ENCODE assay signal across 12 cellular contexts in the genomic region with DNA sequence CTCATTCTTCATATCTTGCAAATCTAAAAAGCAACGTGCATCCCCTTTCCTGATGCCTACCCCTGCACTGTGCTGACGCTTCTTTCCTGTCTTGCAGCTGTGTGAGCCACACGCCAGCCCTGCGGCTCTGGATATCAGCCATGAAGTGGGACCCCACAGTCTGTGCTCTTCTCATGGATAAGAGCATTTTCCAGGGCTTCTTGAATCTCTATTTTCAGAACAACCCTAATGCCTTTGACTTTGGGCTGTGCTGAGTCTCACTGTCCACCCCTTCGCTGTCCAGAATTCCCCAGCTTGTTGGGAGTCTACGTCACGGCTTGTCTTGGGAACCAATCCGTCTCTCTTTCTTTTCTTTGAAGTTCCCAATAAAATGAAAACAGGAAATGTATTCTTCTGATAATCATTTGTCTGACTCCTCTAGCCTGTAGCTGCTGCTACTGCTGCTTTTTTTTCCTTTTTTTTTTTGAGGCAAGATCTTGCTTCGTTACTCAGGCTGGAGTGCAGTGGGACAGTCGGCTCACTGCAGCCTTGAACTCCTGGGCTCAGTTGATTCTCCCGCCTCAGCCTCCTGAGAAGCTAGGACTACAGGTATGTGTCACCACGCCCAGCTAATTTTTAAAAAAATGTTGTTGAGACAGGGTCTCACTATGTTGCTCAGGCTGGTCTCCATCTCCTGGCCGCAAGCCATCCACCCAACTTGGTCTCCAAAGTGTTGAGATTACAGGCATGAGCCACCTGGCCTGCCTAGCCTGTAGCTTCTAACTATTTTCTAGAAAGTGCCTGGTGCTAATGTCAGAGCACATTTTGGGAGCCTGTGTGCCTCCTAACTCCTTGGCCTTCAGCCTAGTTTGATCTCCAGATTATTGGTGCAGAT. TPM values are rescaled to one million over a fixed set of nuclear protein-coding genes. Genes with fewer than 3 reads are reported as not detected.
DNase-seq lines count a peak whose midpoint lies in the region; ATAC-seq, FAIRE-seq and TF ChIP-seq lines count a peak whose summit lies in the region.
"Had no signal": no experiment of that assay in that cellular context is flagged by ENCODE, and none has a peak within 500 bp of the region (broad histone marks: within the 10 kb centered on the region; RNA-seq: fewer than 3 reads in every experiment).

No MANE protein-coding gene starts in this region.

- H3K4me1 ChIP-seq in liver (ENCODE audit: control insufficient read depth in 4 of 4, insufficient read depth in 4 of 4, low read length in 3 of 4) (peaks cover 0 to 6% (median 3%) of the 10 kb centered on the region in 4 donors), HepG2 (ENCODE audit: insufficient read depth, low read length) (peaks cover 39% of the 10 kb centered on the region), neuronal stem cell (ENCODE audit: control insufficient read depth in 2 of 2, insufficient read depth in 1 of 2, low read depth in 1 of 2, low read length in 2 of 2) (peaks cover 3 to 14% of the 10 kb centered on the region in 2 donors), GM23338 (ENCODE audit: insufficient read depth) (no peaks in the 10 kb centered on the region)

- H3K4me3 Mint-ChIP-seq in GM23338 = no peak overlapping the region
- no peak overlapping the region for H3K4me3 Mint-ChIP-seq in T-helper 2 cell treated with Interferon-gamma antibody and Interleukin-4, amounts not matched to agents 5 μg/mL and 100 μg/mL, for 36 hours

- peaks cover 24% of the 10 kb centered on the region for H3K9me3 Mint-ChIP-seq in GM23338
- peaks cover 8% of the 10 kb centered on the region for H3K9me3 Mint-ChIP-seq in T-helper 2 cell treated with Interferon-gamma antibody and Interleukin-4, amounts not matched to agents 5 μg/mL and 100 μg/mL, for 36 hours

- TF ChIP-seq CTCF in liver (IDR thresholded peaks at IDR 0.05; ENCODE audit: low read depth, low read length, missing input control) (no peak), HepG2 (CRISPR knock-in tag; IDR thresholded peaks at IDR 0.05) (no peak), fibroblast of pulmonary artery (IDR thresholded peaks at IDR 0.05; ENCODE audit: low read length, missing control alignments) (no peak), GM23338 (conservative IDR thresholded peaks at IDR 0.05; ENCODE audit: low read depth in 2 of 2) (no peak)

- H2BK12ac ChIP-seq in neuronal stem cell (ENCODE audit: low read length) = no peak overlapping the region

- no peak for DNase-seq in HepG2 (ENCODE audit: low spot score)
- DNase-seq in fibroblast of pulmonary artery (ENCODE audit: low read depth) = peak; percentile 97
- DNase-seq in neuronal stem cell (ENCODE audit: low spot score) = no peak
- DNase-seq in GM23338 (ENCODE audit: low spot score) = no peak
- no peak for DNase-seq in NCI-H1417 (lab: John Stamatoyannopoulos, UW)
- DNase-seq in T-helper 2 cell treated with Interferon-gamma antibody and Interleukin-4, amounts not matched to agents 5 μg/mL and 100 μg/mL, for 36 hours (ENCODE audit: low spot score) = no peak
- DNase-seq: activated CD8-positive, alpha-beta memory T cell treated with anti-CD3 and anti-CD28 coated beads for 24 hours; NCI-H2171; nucleus accumbens had no signal

- WGBS in liver = 73% methylated on average over 13 of the region's 13 CpGs
- 63% methylated on average over 13 of the region's 13 CpGs for WGBS in HepG2 (ENCODE audit: low lambda C conversion rate)
- no CpG with 5 or more reads among the region's 13 CpGs for WGBS in neuronal stem cell (ENCODE audit: extremely low coverage in 2 of 2, insufficient read length in 2 of 2, insufficient replicate concordance in 1 of 2), 2 donors

- H3K79me2 ChIP-seq in HepG2 (ENCODE audit: insufficient read depth, low read length) (no peaks in the 10 kb centered on the region), GM23338 (replicated peaks; ENCODE audit: insufficient read depth) (no peaks in the 10 kb centered on the region)

- H3K36me3 Mint-ChIP-seq in GM23338 (ENCODE audit: low read depth) = peaks cover 38% of the 10 kb centered on the region
- H3K36me3 Mint-ChIP-seq in T-helper 2 cell treated with Interferon-gamma antibody and Interleukin-4, amounts not matched to agents 5 μg/mL and 100 μg/mL, for 36 hours (ENCODE audit: low read depth) = no peaks in the 10 kb centered on the region

- H3K27ac ChIP-seq in liver (ENCODE audit: low read depth in 1 of 2, low read length in 2 of 2) = peak overlapping the region; percentile 70 to 75
- H3K27ac ChIP-seq in HepG2 (ENCODE audit: extremely low read length, insufficient read depth, low read length) = no peak overlapping the region
- H3K27ac ChIP-seq in neuronal stem cell (replicated peaks; ENCODE audit: low read length) = no peak overlapping the region
- no peak overlapping the region for H3K27ac ChIP-seq in GM23338 (ENCODE audit: low read depth)

- H3K4me2 ChIP-seq in HepG2 (ENCODE audit: low read depth, low read length) (no peak overlapping the region), neuronal stem cell (ENCODE audit: insufficient read depth, low read length, poor library complexity, severe bottlenecking) (no peak overlapping the region), GM23338 (no peak overlapping the region)

- peaks cover 2% of the 10 kb centered on the region; the same call in 1 of the 2 replicates for H3K9me2 ChIP-seq in GM23338 (ENCODE audit: insufficient read depth)

- no peak overlapping the region for H2BK15ac ChIP-seq in neuronal stem cell (ENCODE audit: low read length)

- no peak overlapping the region for H2BK5ac ChIP-seq in neuronal stem cell (ENCODE audit: low read length)

- H2AFZ ChIP-seq in HepG2 (ENCODE audit: low read length) (no peak overlapping the region), neuronal stem cell (ENCODE audit: low read length) (peak overlapping the region; percentile 57), GM23338 (no peak overlapping the region)

- H3K27ac Mint-ChIP-seq in GM23338 = no peak overlapping the region
- no peak overlapping the region for H3K27ac Mint-ChIP-seq in T-helper 2 cell treated with Interferon-gamma antibody and Interleukin-4, amounts not matched to agents 5 μg/mL and 100 μg/mL, for 36 hours

- no peak overlapping the region for H3K9ac ChIP-seq in liver (ENCODE audit: low read depth in 1 of 2, low read length in 2 of 2)
- no peak overlapping the region for H3K9ac ChIP-seq in HepG2 (ENCODE audit: insufficient read depth, low read depth, low read length)
- H3K9ac ChIP-seq in neuronal stem cell (ENCODE audit: low read depth, low read length, poor library complexity) = no peak overlapping the region

- TF ChIP-seq EP300 in HepG2 (IDR thresholded peaks at IDR 0.05; ENCODE audit: low read depth in 2 of 2, low read length in 2 of 2) (no peak), HepG2 (CRISPR knock-in tag; IDR thresholded peaks at IDR 0.05; ENCODE audit: borderline replicate concordance) (no peak)

- H3K4me1 Mint-ChIP-seq in GM23338 = peaks cover 7% of the 10 kb centered on the region
- H3K4me1 Mint-ChIP-seq in T-helper 2 cell treated with Interferon-gamma antibody and Interleukin-4, amounts not matched to agents 5 μg/mL and 100 μg/mL, for 36 hours (ENCODE audit: low read depth) = peaks cover 27% of the 10 kb centered on the region

- POLR2A ChIA-PET in HepG2 (lab: Yijun Ruan, JAX) = no interaction called here

- no peak overlapping the region for H2BK120ac ChIP-seq in neuronal stem cell (ENCODE audit: low read depth, low read length)

- no peak for ATAC-seq in HepG2
- no peak for ATAC-seq in GM23338
- ATAC-seq in HG03175 (IDR thresholded peaks at IDR 0.05; ENCODE audit: unreplicated experiment) = no peak

- in situ Hi-C loops in HepG2 (cut with HindIII; ENCODE audit: extremely low pct_ligation_motif_present, low pct_unique_long_range_greater_than_20kb) = no loop called here

- H3F3A ChIP-seq in GM23338 (replicated peaks; ENCODE audit: low read depth) = no peaks in the 10 kb centered on the region

- no peak overlapping the region for H3K4ac ChIP-seq in neuronal stem cell (ENCODE audit: low read length)

- CTCF ChIA-PET in HepG2 (lab: Yijun Ruan, JAX; ENCODE audit: low intra/inter-chr PET ratio, low total read pairs) = no interaction called here

- no peak for FAIRE-seq in HepG2 (lab: Jason Lieb, UNC)

- intact Hi-C loops in HepG2 (cut with micrococcal nuclease; ENCODE audit: unreplicated experiment) = no loop called here

- no peaks in the 10 kb centered on the region for H3K27me3 ChIP-seq in liver (ENCODE audit: control insufficient read depth in 4 of 4, insufficient read depth in 4 of 4, low read length in 3 of 4)
- peaks cover 5 to 34% of the 10 kb centered on the region in 2 experiments for H3K27me3 ChIP-seq in HepG2 (ENCODE audit: control insufficient read depth in 1 of 2, insufficient read depth in 2 of 2, low read length in 2 of 2)
- H3K27me3 ChIP-seq in neuronal stem cell (ENCODE audit: control insufficient read depth in 3 of 3, insufficient read depth in 3 of 3, low read depth in 1 of 3, low read length in 3 of 3) = no peaks in the 10 kb centered on the region
- no peaks in the 10 kb centered on the region for H3K27me3 ChIP-seq in GM23338 (ENCODE audit: insufficient read depth)
- H3K27me3 ChIP-seq: body of pancreas had no signal

- no peak overlapping the region for H2AK5ac ChIP-seq in neuronal stem cell (ENCODE audit: low read depth, low read length)

- no peak overlapping the region for H4K8ac ChIP-seq in neuronal stem cell (ENCODE audit: low read depth, low read length)

- no peak overlapping the region for H3K14ac ChIP-seq in neuronal stem cell (ENCODE audit: low read length)

- H3K18ac ChIP-seq in neuronal stem cell (ENCODE audit: low read length) = no peak overlapping the region

- H3K4me3 ChIP-seq in liver (ENCODE audit: low read depth in 1 of 3, low read length in 3 of 3) = no peak overlapping the region
- no peak overlapping the region for H3K4me3 ChIP-seq in HepG2 (replicated peaks in 1 of 3; ENCODE audit: insufficient read depth in 1 of 3, low read depth in 2 of 3, low read length in 3 of 3)
- H3K4me3 ChIP-seq in fibroblast of pulmonary artery (replicated peaks; ENCODE audit: low read depth, low read length) = peak overlapping the region; percentile 49
- H3K4me3 ChIP-seq in neuronal stem cell (ENCODE audit: low read length in 2 of 2) = no peak overlapping the region
- H3K4me3 ChIP-seq in GM23338 = no peak overlapping the region
- H3K4me3 ChIP-seq: body of pancreas had no signal

- no peak overlapping the region for H3K23ac ChIP-seq in neuronal stem cell (ENCODE audit: low read depth, low read length, poor library complexity)

- H3K36me3 ChIP-seq in liver (ENCODE audit: control insufficient read depth in 4 of 4, insufficient read depth in 3 of 4, low read depth in 1 of 4, low read length in 3 of 4) = no peaks in the 10 kb centered on the region
- no peaks in the 10 kb centered on the region for H3K36me3 ChIP-seq in HepG2 (replicated peaks in 1 of 2; ENCODE audit: control insufficient read depth in 1 of 2, insufficient read depth in 2 of 2, low read length in 2 of 2)
- H3K36me3 ChIP-seq in neuronal stem cell (replicated peaks in 1 of 2; ENCODE audit: control insufficient read depth in 2 of 2, insufficient read depth in 2 of 2, low read length in 2 of 2) = no peaks in the 10 kb centered on the region
- peaks cover 6% of the 10 kb centered on the region; the same call in 1 of the 2 replicates for H3K36me3 ChIP-seq in GM23338 (ENCODE audit: insufficient read depth)

- TF ChIP-seq POLR2A in HepG2 (IDR thresholded peaks at IDR 0.05; ENCODE audit: insufficient read depth in 1 of 2, low read depth in 2 of 2, low read length in 2 of 2) = no peak

- TF ChIP-seq RAD21 in liver (IDR thresholded peaks at IDR 0.05) = no peak
- TF ChIP-seq RAD21 in HepG2 (CRISPR knock-in tag; IDR thresholded peaks at IDR 0.05) = no peak

- peaks cover 8% of the 10 kb centered on the region for H3K27me3 Mint-ChIP-seq in GM23338 (ENCODE audit: insufficient read depth, low read depth, poor library complexity)
- peaks cover 2% of the 10 kb centered on the region for H3K27me3 Mint-ChIP-seq in T-helper 2 cell treated with Interferon-gamma antibody and Interleukin-4, amounts not matched to agents 5 μg/mL and 100 μg/mL, for 36 hours (ENCODE audit: low read depth)

- H4K91ac ChIP-seq in neuronal stem cell (ENCODE audit: low read depth, low read length, poor library complexity) = no peak overlapping the region

- no peaks in the 10 kb centered on the region for H4K20me1 ChIP-seq in HepG2 (ENCODE audit: insufficient read depth, low read length)
- H4K20me1 ChIP-seq in GM23338 (replicated peaks; ENCODE audit: insufficient read depth) = no peaks in the 10 kb centered on the region

- H3K79me1 ChIP-seq in neuronal stem cell (ENCODE audit: low read depth, low read length) = no peaks in the 10 kb centered on the region

- H3K9me3 ChIP-seq in liver (ENCODE audit: control insufficient read depth in 4 of 4, low read length in 3 of 4) (no peaks in the 10 kb centered on the region), HepG2 (ENCODE audit: low read length) (no peaks in the 10 kb centered on the region), neuronal stem cell (replicated peaks in 1 of 2; ENCODE audit: control insufficient read depth in 2 of 2, insufficient read depth in 1 of 2, low read depth in 1 of 2, low read length in 2 of 2) (peaks cover 0 to 5% of the 10 kb centered on the region in 2 donors)
- H3K9me3 ChIP-seq: body of pancreas had no signal

- BruUV-seq in HepG2 (replicated peaks; lab: Mats Ljungman, UMichigan) = no TSS peak

RNA-seq across cellular contexts. Expression of a gene that starts 30.3 kb away (rescaled TPM):
- total RNA-seq in liver (1 to 10 TPM; 1.0 to 4.6 TPM), HepG2 (2016; rRNA removed; fragmentation: Illumina TruSeq; extraction: Trizol) (2.1 and 3.4 TPM in 2 replicates)
- polyA plus RNA-seq in liver (1 to 10 TPM; 1.6 to 1.8 TPM), HepG2 (2011; rRNA removed) (5.8 and 7.9 TPM in 2 replicates), GM23338 (2016; fragmentation: Nextera tagmentation; extraction: Ambion mirVana) (49.8 and 51.3 TPM in 2 replicates)
- total RNA-seq in HepG2 (2016; cell fraction: cytosol; rRNA removed; fragmentation: Illumina TruSeq; extraction: Trizol; ENCODE audit: low read depth) = 0.61 and 0.97 TPM in 2 replicates
- 1.9 and 2.5 TPM in 2 replicates for total RNA-seq in HepG2 (2016; cell fraction: insoluble cytoplasmic fraction; rRNA removed; fragmentation: Illumina TruSeq; extraction: Trizol)
- total RNA-seq in HepG2 (2016; cell fraction: membrane; rRNA removed; fragmentation: Illumina TruSeq; extraction: Trizol) = 1.3 and 2.6 TPM in 2 replicates
- 2.4 and 3.2 TPM in 2 replicates for total RNA-seq in HepG2 (2016; cell fraction: nucleus; rRNA removed; fragmentation: Illumina TruSeq; extraction: Trizol)
- polyA plus RNA-seq in HepG2 (2011; cell fraction: cytosol; rRNA removed) = 5.4 TPM in 2 replicates
- 3.2 and 4.7 TPM in 2 replicates for polyA plus RNA-seq in HepG2 (2011; cell fraction: nucleus; rRNA removed)
- 2.1 and 4.2 TPM in 2 replicates for polyA plus RNA-seq in HepG2 (2012)
- 1.1 and 1.5 TPM in 2 replicates for polyA plus RNA-seq in HepG2 (2016; cell fraction: cytosol; fragmentation: Illumina TruSeq; extraction: Trizol; ENCODE audit: low read depth)
- polyA plus RNA-seq in HepG2 (2016; cell fraction: insoluble cytoplasmic fraction; fragmentation: Illumina TruSeq; extraction: Trizol; ENCODE audit: low read depth) = 1.4 and 1.8 TPM in 2 replicates
- polyA plus RNA-seq in HepG2 (2016; cell fraction: membrane; fragmentation: Illumina TruSeq; extraction: Trizol; ENCODE audit: low read depth) = 1.1 and 1.6 TPM in 2 replicates
- 1.4 and 2.0 TPM in 2 replicates for polyA plus RNA-seq in HepG2 (2016; cell fraction: nucleus; fragmentation: Illumina TruSeq; extraction: Trizol; ENCODE audit: insufficient read depth, low read depth)
- 4.8 and 5.9 TPM in 2 replicates for polyA minus RNA-seq in HepG2 (2011; rRNA and poly(A)+ RNA removed; ENCODE audit: low replicate concordance)
- polyA minus RNA-seq in HepG2 (2011; cell fraction: cytosol; rRNA and poly(A)+ RNA removed) = 0.99 and 3.0 TPM in 2 replicates
- polyA minus RNA-seq in HepG2 (2011; cell fraction: nucleus; rRNA and poly(A)+ RNA removed) = 5.6 and 8.6 TPM in 2 replicates
- 6.1 TPM for polyA plus RNA-seq in neuronal stem cell (2013, experiment 1 of 2)
- polyA plus RNA-seq in neuronal stem cell (2013, experiment 2 of 2) = 5.6 TPM
- total RNA-seq in GM23338 (2014; rRNA removed; shearing (Covaris generic)) = 30.7 and 39.3 TPM in 2 replicates

RNA-seq across cellular contexts. Expression of a gene that starts 39.0 kb away (rescaled TPM):
- total RNA-seq in liver (1 to 10 TPM; 7.7 to 7.9 TPM), HepG2 (2016; rRNA removed; fragmentation: Illumina TruSeq; extraction: Trizol) (0.58 and 1.00 TPM in 2 replicates)
- polyA plus RNA-seq in liver (1 to 10 TPM; 3.5 to 4.2 TPM), HepG2 (2011; rRNA removed) (2.8 and 3.0 TPM in 2 replicates), GM23338 (2016; fragmentation: Nextera tagmentation; extraction: Ambion mirVana) (6.4 and 6.9 TPM in 2 replicates)
- total RNA-seq in HepG2 (2016; cell fraction: cytosol; rRNA removed; fragmentation: Illumina TruSeq; extraction: Trizol; ENCODE audit: low read depth) = 0.09 and 0.10 TPM in 2 replicates
- 0.55 and 1.0 TPM in 2 replicates for total RNA-seq in HepG2 (2016; cell fraction: insoluble cytoplasmic fraction; rRNA removed; fragmentation: Illumina TruSeq; extraction: Trizol)
- total RNA-seq in HepG2 (2016; cell fraction: membrane; rRNA removed; fragmentation: Illumina TruSeq; extraction: Trizol) = 0.38 and 0.53 TPM in 2 replicates
- total RNA-seq in HepG2 (2016; cell fraction: nucleus; rRNA removed; fragmentation: Illumina TruSeq; extraction: Trizol) = 1.4 and 2.2 TPM in 2 replicates
- 2.7 and 3.0 TPM in 2 replicates for polyA plus RNA-seq in HepG2 (2011; cell fraction: cytosol; rRNA removed)
- 4.0 and 5.2 TPM in 2 replicates for polyA plus RNA-seq in HepG2 (2011; cell fraction: nucleus; rRNA removed)
- 1.5 and 2.5 TPM in 2 replicates for polyA plus RNA-seq in HepG2 (2012)
- polyA plus RNA-seq in HepG2 (2016; cell fraction: cytosol; fragmentation: Illumina TruSeq; extraction: Trizol; ENCODE audit: low read depth) = 0.14 and 0.15 TPM in 2 replicates
- polyA plus RNA-seq in HepG2 (2016; cell fraction: insoluble cytoplasmic fraction; fragmentation: Illumina TruSeq; extraction: Trizol; ENCODE audit: low read depth) = 0.71 and 1.0 TPM in 2 replicates
- polyA plus RNA-seq in HepG2 (2016; cell fraction: membrane; fragmentation: Illumina TruSeq; extraction: Trizol; ENCODE audit: low read depth) = 0.26 and 0.37 TPM in 2 replicates
- 3.0 and 3.4 TPM in 2 replicates for polyA plus RNA-seq in HepG2 (2016; cell fraction: nucleus; fragmentation: Illumina TruSeq; extraction: Trizol; ENCODE audit: insufficient read depth, low read depth)
- 12.8 and 29.6 TPM in 2 replicates for polyA minus RNA-seq in HepG2 (2011; rRNA and poly(A)+ RNA removed; ENCODE audit: low replicate concordance)
- polyA minus RNA-seq in HepG2 (2011; cell fraction: cytosol; rRNA and poly(A)+ RNA removed) = 3.2 and 4.6 TPM in 2 replicates
- 9.7 and 10.7 TPM in 2 replicates for polyA minus RNA-seq in HepG2 (2011; cell fraction: nucleus; rRNA and poly(A)+ RNA removed)
- polyA plus RNA-seq in neuronal stem cell (2013, experiment 1 of 2) = 2.3 TPM
- 2.1 TPM for polyA plus RNA-seq in neuronal stem cell (2013, experiment 2 of 2)
- 15.2 and 15.9 TPM in 2 replicates for total RNA-seq in GM23338 (2014; rRNA removed; shearing (Covaris generic))

RNA-seq across cellular contexts. Expression of a gene that starts 44.6 kb away (rescaled TPM):
- total RNA-seq in liver (100 to 1,000 TPM; 137 to 156 TPM), HepG2 (2016; rRNA removed; fragmentation: Illumina TruSeq; extraction: Trizol) (300 and 418 TPM in 2 replicates)
- polyA plus RNA-seq in liver (100 to 1,000 TPM; 266 to 349 TPM), HepG2 (2011; rRNA removed) (152 and 228 TPM in 2 replicates), GM23338 (2016; fragmentation: Nextera tagmentation; extraction: Ambion mirVana) (182 and 204 TPM in 2 replicates)
- 151 and 179 TPM in 2 replicates for total RNA-seq in HepG2 (2016; cell fraction: cytosol; rRNA removed; fragmentation: Illumina TruSeq; extraction: Trizol; ENCODE audit: low read depth)
- total RNA-seq in HepG2 (2016; cell fraction: insoluble cytoplasmic fraction; rRNA removed; fragmentation: Illumina TruSeq; extraction: Trizol) = 301 and 437 TPM in 2 replicates
- 192 and 211 TPM in 2 replicates for total RNA-seq in HepG2 (2016; cell fraction: membrane; rRNA removed; fragmentation: Illumina TruSeq; extraction: Trizol)
- 110 and 113 TPM in 2 replicates for total RNA-seq in HepG2 (2016; cell fraction: nucleus; rRNA removed; fragmentation: Illumina TruSeq; extraction: Trizol)
- polyA plus RNA-seq in HepG2 (2011; cell fraction: cytosol; rRNA removed) = 147 and 153 TPM in 2 replicates
- polyA plus RNA-seq in HepG2 (2011; cell fraction: nucleus; rRNA removed) = 37.4 and 37.5 TPM in 2 replicates
- polyA plus RNA-seq in HepG2 (2012) = 165 and 247 TPM in 2 replicates
- polyA plus RNA-seq in HepG2 (2016; cell fraction: cytosol; fragmentation: Illumina TruSeq; extraction: Trizol; ENCODE audit: low read depth) = 177 and 202 TPM in 2 replicates
- polyA plus RNA-seq in HepG2 (2016; cell fraction: insoluble cytoplasmic fraction; fragmentation: Illumina TruSeq; extraction: Trizol; ENCODE audit: low read depth) = 365 and 402 TPM in 2 replicates
- polyA plus RNA-seq in HepG2 (2016; cell fraction: membrane; fragmentation: Illumina TruSeq; extraction: Trizol; ENCODE audit: low read depth) = 152 and 182 TPM in 2 replicates
- 148 and 165 TPM in 2 replicates for polyA plus RNA-seq in HepG2 (2016; cell fraction: nucleus; fragmentation: Illumina TruSeq; extraction: Trizol; ENCODE audit: insufficient read depth, low read depth)
- polyA minus RNA-seq in HepG2 (2011; rRNA and poly(A)+ RNA removed; ENCODE audit: low replicate concordance) = 30.9 and 42.9 TPM in 2 replicates
- polyA minus RNA-seq in HepG2 (2011; cell fraction: cytosol; rRNA and poly(A)+ RNA removed) = 56.1 and 62.9 TPM in 2 replicates
- 58.7 and 65.3 TPM in 2 replicates for polyA minus RNA-seq in HepG2 (2011; cell fraction: nucleus; rRNA and poly(A)+ RNA removed)
- polyA plus RNA-seq in neuronal stem cell (2013, experiment 1 of 2) = 22.2 TPM
- polyA plus RNA-seq in neuronal stem cell (2013, experiment 2 of 2) = 20.9 TPM
- 52.5 and 75.3 TPM in 2 replicates for total RNA-seq in GM23338 (2014; rRNA removed; shearing (Covaris generic))

RNA-seq across cellular contexts. Expression of a gene that starts 54.4 kb away (rescaled TPM):
- total RNA-seq in liver (under 1 TPM; 0.08 to 0.09 TPM), HepG2 (2016; rRNA removed; fragmentation: Illumina TruSeq; extraction: Trizol) (not detected in 2 replicates)
- polyA plus RNA-seq in liver (under 1 TPM in 1 of 2 donors, not detected in 1; 0.01 TPM), HepG2 (2011; rRNA removed) (0.03 TPM in 2 replicates), GM23338 (2016; fragmentation: Nextera tagmentation; extraction: Ambion mirVana) (0.24 and 0.89 TPM in 2 replicates)
- total RNA-seq in HepG2 (2016; cell fraction: cytosol; rRNA removed; fragmentation: Illumina TruSeq; extraction: Trizol; ENCODE audit: low read depth) = not detected in 2 replicates
- total RNA-seq in HepG2 (2016; cell fraction: insoluble cytoplasmic fraction; rRNA removed; fragmentation: Illumina TruSeq; extraction: Trizol) = not detected in 2 replicates
- not detected in 2 replicates for total RNA-seq in HepG2 (2016; cell fraction: membrane; rRNA removed; fragmentation: Illumina TruSeq; extraction: Trizol)
- not detected in 2 replicates for total RNA-seq in HepG2 (2016; cell fraction: nucleus; rRNA removed; fragmentation: Illumina TruSeq; extraction: Trizol)
- polyA plus RNA-seq in HepG2 (2011; cell fraction: cytosol; rRNA removed) = not detected in 2 replicates
- 0.12 and 0.19 TPM in 2 replicates for polyA plus RNA-seq in HepG2 (2011; cell fraction: nucleus; rRNA removed)
- polyA plus RNA-seq in HepG2 (2012) = 0.09 TPM in 1 of 2 replicates, not detected in the other
- not detected in 2 replicates for polyA plus RNA-seq in HepG2 (2016; cell fraction: cytosol; fragmentation: Illumina TruSeq; extraction: Trizol; ENCODE audit: low read depth)
- not detected in 2 replicates for polyA plus RNA-seq in HepG2 (2016; cell fraction: insoluble cytoplasmic fraction; fragmentation: Illumina TruSeq; extraction: Trizol; ENCODE audit: low read depth)
- not detected in 2 replicates for polyA plus RNA-seq in HepG2 (2016; cell fraction: membrane; fragmentation: Illumina TruSeq; extraction: Trizol; ENCODE audit: low read depth)
- polyA plus RNA-seq in HepG2 (2016; cell fraction: nucleus; fragmentation: Illumina TruSeq; extraction: Trizol; ENCODE audit: insufficient read depth, low read depth) = not detected in 2 replicates
- not detected in 2 replicates for polyA minus RNA-seq in HepG2 (2011; rRNA and poly(A)+ RNA removed; ENCODE audit: low replicate concordance)
- not detected in 2 replicates for polyA minus RNA-seq in HepG2 (2011; cell fraction: cytosol; rRNA and poly(A)+ RNA removed)
- 0.13 TPM in 1 of 2 replicates, not detected in the other for polyA minus RNA-seq in HepG2 (2011; cell fraction: nucleus; rRNA and poly(A)+ RNA removed)
- polyA plus RNA-seq in neuronal stem cell (2013, experiment 1 of 2) = 0.20 TPM
- 0.11 TPM for polyA plus RNA-seq in neuronal stem cell (2013, experiment 2 of 2)
- total RNA-seq in GM23338 (2014; rRNA removed; shearing (Covaris generic)) = 0.39 and 0.63 TPM in 2 replicates

Comparison
In these comparisons a context has a peak if more than half of its experiments do, and no peak if none do; other contexts are left out.
1. H3K27ac ChIP-seq: peak in liver (2 of 2); none in HepG2 (single experiment), neuronal stem cell (single experiment) and GM23338 (single experiment).